ENCODE assay signal across 1 cellular context in the genomic region with DNA sequence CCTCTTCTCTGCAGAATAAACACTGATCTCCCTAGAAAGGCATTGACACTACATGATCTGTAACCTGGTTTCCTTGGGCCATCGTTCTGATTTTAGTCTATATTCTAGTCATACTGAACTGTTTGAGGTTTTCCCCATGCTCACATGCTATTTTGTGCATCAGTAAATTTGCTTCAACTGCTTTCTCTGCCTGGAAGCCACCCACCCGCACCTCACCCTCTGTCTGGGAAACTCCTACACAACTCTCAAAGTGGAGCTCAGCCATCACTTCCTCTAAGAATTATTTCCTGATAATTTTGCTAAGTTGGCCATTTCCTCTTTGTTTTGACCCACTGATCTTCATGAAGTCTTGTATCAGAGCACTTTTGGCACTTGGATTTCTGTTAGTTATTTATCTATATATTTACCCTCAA.
TF ChIP-seq lines count a peak whose summit lies in the region.

No MANE protein-coding gene starts in this region.

TF ChIP-seq in GM12878, 131 proteins besides CTCF, POLR2A, EP300 and RAD21 (continued from another document):
- TF ChIP-seq, protein P1, sequence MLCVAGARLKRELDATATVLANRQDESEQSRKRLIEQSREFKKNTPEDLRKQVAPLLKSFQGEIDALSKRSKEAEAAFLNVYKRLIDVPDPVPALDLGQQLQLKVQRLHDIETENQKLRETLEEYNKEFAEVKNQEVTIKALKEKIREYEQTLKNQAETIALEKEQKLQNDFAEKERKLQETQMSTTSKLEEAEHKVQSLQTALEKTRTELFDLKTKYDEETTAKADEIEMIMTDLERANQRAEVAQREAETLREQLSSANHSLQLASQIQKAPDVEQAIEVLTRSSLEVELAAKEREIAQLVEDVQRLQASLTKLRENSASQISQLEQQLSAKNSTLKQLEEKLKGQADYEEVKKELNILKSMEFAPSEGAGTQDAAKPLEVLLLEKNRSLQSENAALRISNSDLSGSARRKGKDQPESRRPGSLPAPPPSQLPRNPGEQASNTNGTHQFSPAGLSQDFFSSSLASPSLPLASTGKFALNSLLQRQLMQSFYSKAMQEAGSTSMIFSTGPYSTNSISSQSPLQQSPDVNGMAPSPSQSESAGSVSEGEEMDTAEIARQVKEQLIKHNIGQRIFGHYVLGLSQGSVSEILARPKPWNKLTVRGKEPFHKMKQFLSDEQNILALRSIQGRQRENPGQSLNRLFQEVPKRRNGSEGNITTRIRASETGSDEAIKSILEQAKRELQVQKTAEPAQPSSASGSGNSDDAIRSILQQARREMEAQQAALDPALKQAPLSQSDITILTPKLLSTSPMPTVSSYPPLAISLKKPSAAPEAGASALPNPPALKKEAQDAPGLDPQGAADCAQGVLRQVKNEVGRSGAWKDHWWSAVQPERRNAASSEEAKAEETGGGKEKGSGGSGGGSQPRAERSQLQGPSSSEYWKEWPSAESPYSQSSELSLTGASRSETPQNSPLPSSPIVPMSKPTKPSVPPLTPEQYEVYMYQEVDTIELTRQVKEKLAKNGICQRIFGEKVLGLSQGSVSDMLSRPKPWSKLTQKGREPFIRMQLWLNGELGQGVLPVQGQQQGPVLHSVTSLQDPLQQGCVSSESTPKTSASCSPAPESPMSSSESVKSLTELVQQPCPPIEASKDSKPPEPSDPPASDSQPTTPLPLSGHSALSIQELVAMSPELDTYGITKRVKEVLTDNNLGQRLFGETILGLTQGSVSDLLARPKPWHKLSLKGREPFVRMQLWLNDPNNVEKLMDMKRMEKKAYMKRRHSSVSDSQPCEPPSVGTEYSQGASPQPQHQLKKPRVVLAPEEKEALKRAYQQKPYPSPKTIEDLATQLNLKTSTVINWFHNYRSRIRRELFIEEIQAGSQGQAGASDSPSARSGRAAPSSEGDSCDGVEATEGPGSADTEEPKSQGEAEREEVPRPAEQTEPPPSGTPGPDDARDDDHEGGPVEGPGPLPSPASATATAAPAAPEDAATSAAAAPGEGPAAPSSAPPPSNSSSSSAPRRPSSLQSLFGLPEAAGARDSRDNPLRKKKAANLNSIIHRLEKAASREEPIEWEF (IDR thresholded peaks at IDR 0.05; ENCODE audit: insufficient replicate concordance, low read depth, low read length): peak; percentile 59
- TF ChIP-seq PBX3 (IDR thresholded peaks at IDR 0.05; ENCODE audit: insufficient replicate concordance, low read depth, low read length): no peak
- TF ChIP-seq ZZZ3 (IDR thresholded peaks at IDR 0.05; ENCODE audit: control insufficient read depth, insufficient read length, low read depth): no peak
- peak; percentile 92 for TF ChIP-seq STAT3 (IDR thresholded peaks at IDR 0.05; ENCODE audit: low read depth, low read length)
- TF ChIP-seq TBL1XR1 (IDR thresholded peaks at IDR 0.05; ENCODE audit: low read depth, low read length): 0 out of 2 replicates have a peak, but pooled peaks have one; percentile 74
- no peak for TF ChIP-seq RB1 (IDR thresholded peaks at IDR 0.05; ENCODE audit: borderline replicate concordance)
- peak; percentile 60; the same call in 1 of the 2 replicates for TF ChIP-seq GATAD2B (conservative IDR thresholded peaks at IDR 0.05; ENCODE audit: low read depth)
- peak; percentile 85; the same call in 1 of the 2 replicates for TF ChIP-seq PAX5 (IDR thresholded peaks at IDR 0.05; ENCODE audit: borderline replicate concordance, low read depth, low read length)
- TF ChIP-seq YY1 (IDR thresholded peaks at IDR 0.05; ENCODE audit: low read depth, low read length): 0 out of 2 replicates have a peak, but pooled peaks have one; percentile 54
- TF ChIP-seq TARDBP (IDR thresholded peaks at IDR 0.05; ENCODE audit: borderline replicate concordance): no peak
- no peak for TF ChIP-seq WRNIP1 (IDR thresholded peaks at IDR 0.05; ENCODE audit: borderline replicate concordance, low read depth, low read length)
- peak; percentile 98 for TF ChIP-seq EED (IDR thresholded peaks at IDR 0.05; ENCODE audit: low read depth)
- TF ChIP-seq SUZ12 (IDR thresholded peaks at IDR 0.05; ENCODE audit: unreplicated experiment): no peak
- TF ChIP-seq IKZF1 (conservative IDR thresholded peaks at IDR 0.05): peak; percentile 94
- TF ChIP-seq, protein P2, sequence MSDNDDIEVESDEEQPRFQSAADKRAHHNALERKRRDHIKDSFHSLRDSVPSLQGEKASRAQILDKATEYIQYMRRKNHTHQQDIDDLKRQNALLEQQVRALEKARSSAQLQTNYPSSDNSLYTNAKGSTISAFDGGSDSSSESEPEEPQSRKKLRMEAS (IDR thresholded peaks at IDR 0.05; ENCODE audit: low read depth, low read length): no peak
- no peak for TF ChIP-seq RAD51 (IDR thresholded peaks at IDR 0.05)
- TF ChIP-seq ZNF274 (IDR thresholded peaks at IDR 0.05; ENCODE audit: insufficient read depth, insufficient read length): no peak
- no peak for TF ChIP-seq LARP7 (IDR thresholded peaks at IDR 0.05)
- TF ChIP-seq TCF12 (IDR thresholded peaks at IDR 0.05; ENCODE audit: low read depth, low read length): no peak; the same call in 1 of the 2 replicates
- TF ChIP-seq BCL11A (IDR thresholded peaks at IDR 0.05; ENCODE audit: low read depth, low read length): peak; percentile 91
